ENCODE assay signal across 18 cellular contexts in the genomic region with DNA sequence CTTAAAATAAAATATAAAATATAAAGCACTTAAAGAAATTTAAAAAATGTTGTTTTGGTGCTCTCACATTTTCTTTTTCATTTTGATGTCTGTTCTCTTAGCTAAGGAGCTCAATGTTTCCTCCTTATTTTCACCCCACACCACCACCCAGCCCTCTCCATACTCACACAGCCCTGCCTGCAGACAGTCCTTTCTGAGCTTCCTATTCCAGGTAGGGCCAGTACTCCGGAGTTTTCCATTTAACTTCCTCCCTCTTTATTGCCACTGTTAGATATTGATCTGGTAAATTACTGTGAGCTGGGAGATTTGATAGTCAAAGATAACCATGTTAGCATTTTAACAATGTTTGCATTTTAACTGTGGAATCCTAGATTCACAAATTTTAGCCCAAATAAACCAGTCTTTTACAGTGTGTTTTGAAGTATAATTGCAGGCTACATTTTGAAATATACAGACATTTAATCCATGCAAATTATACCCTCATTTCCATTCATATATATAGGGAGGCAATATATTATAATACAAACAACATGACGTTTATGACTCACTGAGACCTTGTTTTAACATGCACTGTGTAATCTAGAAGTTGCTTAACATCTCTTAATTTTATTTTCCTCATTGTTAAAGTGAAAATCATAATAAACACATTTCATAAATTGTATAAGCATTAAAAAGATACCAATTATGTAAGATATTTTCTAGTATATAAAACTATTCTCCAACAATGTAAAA.
A peak's percentile ranks its signal among the peaks of the same experiment; 100 is the strongest.
DNase-seq lines count a peak whose midpoint lies in the region; ATAC-seq, FAIRE-seq and TF ChIP-seq lines count a peak whose summit lies in the region.
"Had no signal": no experiment of that assay in that cellular context is flagged by ENCODE, and none has a peak within 500 bp of the region (broad histone marks: within the 10 kb centered on the region; RNA-seq: fewer than 3 reads in every experiment).

No MANE protein-coding gene starts in this region.

- no peak overlapping the region for H3K4ac ChIP-seq in mesenchymal stem cell (ENCODE audit: low read depth in 1 of 2, low read length in 2 of 2)

- H3K27ac ChIP-seq in Panc1 (ENCODE audit: low read length) (peak overlapping the region; percentile 3; the same call in 1 of the 2 replicates), esophagus muscularis mucosa (replicated peaks in 1 of 4) (no peak overlapping the region), mesenchymal stem cell (ENCODE audit: low read length, poor library complexity, severe bottlenecking) (no peak overlapping the region)

- no peak overlapping the region for H3K4me2 ChIP-seq in mesenchymal stem cell (ENCODE audit: low read length, poor library complexity, severe bottlenecking)
- H3K4me2 ChIP-seq: SK-N-SH had no signal

- H3K18ac ChIP-seq in mesenchymal stem cell (ENCODE audit: low read depth in 1 of 2, low read length in 2 of 2): no peak overlapping the region

- DNase-seq in HT-29 (ENCODE audit: low spot score) (peak; percentile 3), Panc1 (ENCODE audit: low read depth, low spot score) (no peak), mucosa of descending colon (no peak), T-helper 1 cell (no peak), DMS 273 treated with DMSO at 0.1 percent for 48 hours (lab: John Stamatoyannopoulos, UW) (no peak), esophagus muscularis mucosa (ENCODE audit: extremely low spot score) (no peak), mesenchymal stem cell (no peak)
- DNase-seq: BE2C; Calu3; CD4-positive, alpha-beta memory T cell; NCI-H1436; NCI-H2081; NCI-H510A; Right ventricle myocardium superior; SK-N-SH; T-cell had no signal

- BruUV-seq in Panc1 (replicated peaks; lab: Mats Ljungman, UMichigan): no TSS peak

- no peak overlapping the region for H3K9ac ChIP-seq in mesenchymal stem cell (ENCODE audit: low read length)
- H3K9ac ChIP-seq: SK-N-SH had no signal

- intact Hi-C loops in Panc1 (cut with micrococcal nuclease; ENCODE audit: unreplicated experiment) (no loop called here), mucosa of descending colon (cut with DNase I, micrococcal nuclease) (no loop called here), esophagus muscularis mucosa (cut with DNase I) (no loop called here)

- WGBS in esophagus muscularis mucosa: 76% methylated on average over 2 of the region's 2 CpGs
- WGBS in mesenchymal stem cell: no CpG with 5 or more reads among the region's 2 CpGs

- H3K36me3 ChIP-seq in Panc1 (ENCODE audit: control insufficient read depth, insufficient read depth, low read length) (no peaks in the 10 kb centered on the region; the same call in 1 of the 2 replicates), mucosa of descending colon (ENCODE audit: low read depth) (no peaks in the 10 kb centered on the region), esophagus muscularis mucosa (no peaks in the 10 kb centered on the region), mesenchymal stem cell (ENCODE audit: control insufficient read depth in 1 of 2, insufficient read depth in 2 of 2, low read depth in 1 of 2, low read length in 2 of 2) (no peaks in the 10 kb centered on the region)
- H3K36me3 ChIP-seq: BE2C had no signal

- no peak overlapping the region for H2AK5ac ChIP-seq in mesenchymal stem cell (ENCODE audit: low read length, severe bottlenecking)

- no peak overlapping the region for H4K8ac ChIP-seq in mesenchymal stem cell (ENCODE audit: low read length)

- no peak overlapping the region for H2BK15ac ChIP-seq in mesenchymal stem cell (ENCODE audit: low read depth, poor library complexity, severe bottlenecking)

- ATAC-seq in Panc1 (peak; percentile 58; the same call in 1 of the 2 replicates), mucosa of descending colon (peak; percentile 35)
- ATAC-seq: HCT116, T-cell had no signal

- H3K4me1 ChIP-seq in Panc1 (ENCODE audit: control insufficient read depth, insufficient read depth, low read length): no peaks in the 10 kb centered on the region
- H3K4me1 ChIP-seq in mucosa of descending colon (ENCODE audit: low read depth): no peaks in the 10 kb centered on the region
- no peaks in the 10 kb centered on the region for H3K4me1 ChIP-seq in esophagus muscularis mucosa
- H3K4me1 ChIP-seq in mesenchymal stem cell (ENCODE audit: control insufficient read depth, insufficient read depth, low read depth, low read length): no peaks in the 10 kb centered on the region
- H3K4me1 ChIP-seq: BE2C had no signal

- FAIRE-seq in colon (lab: Jason Lieb, UNC): peak; percentile 31

- no peak overlapping the region for H2BK12ac ChIP-seq in mesenchymal stem cell (ENCODE audit: low read length in 2 of 2)

- H3K4me3 ChIP-seq in Panc1 (ENCODE audit: low read depth in 2 of 2, low read length in 2 of 2) (no peak overlapping the region), mucosa of descending colon (no peak overlapping the region), esophagus muscularis mucosa (no peak overlapping the region), mesenchymal stem cell (ENCODE audit: insufficient read depth in 1 of 2, low read depth in 1 of 2, low read length in 2 of 2) (no peak overlapping the region)

- no peak overlapping the region for H3K23ac ChIP-seq in mesenchymal stem cell (ENCODE audit: low read length in 2 of 2)

- POLR2A ChIA-PET in Panc1 (lab: Charles Lee): no interaction called here

- in situ Hi-C loops in Panc1 (cut with HindIII; ENCODE audit: low pct_unique_long_range_greater_than_20kb, low sequenced_read_pairs): no loop called here

- H3K27me3 ChIP-seq in Panc1 (ENCODE audit: control insufficient read depth, insufficient read depth, low read length) (no peaks in the 10 kb centered on the region), esophagus muscularis mucosa (no peaks in the 10 kb centered on the region), mesenchymal stem cell (ENCODE audit: control insufficient read depth in 1 of 2, insufficient read depth in 1 of 2, low read length in 2 of 2) (no peaks in the 10 kb centered on the region)
- H3K27me3 ChIP-seq: BE2C had no signal

- TF ChIP-seq POLR2A in esophagus muscularis mucosa (IDR thresholded peaks at IDR 0.05; ENCODE audit: low read depth): no peak

- H2BK5ac ChIP-seq in mesenchymal stem cell (ENCODE audit: low read depth, low read length, poor library complexity, severe bottlenecking): no peak overlapping the region

- TF ChIP-seq CTCF in Panc1 (IDR thresholded peaks at IDR 0.05) (no peak), mucosa of descending colon (IDR thresholded peaks at IDR 0.05) (no peak), esophagus muscularis mucosa (IDR thresholded peaks at IDR 0.05) (no peak)

- no peak overlapping the region for H3K14ac ChIP-seq in mesenchymal stem cell (ENCODE audit: low read length in 2 of 2)

- peaks cover 15% of the 10 kb centered on the region; the same call in 1 of the 2 replicates for H3K9me3 ChIP-seq in Panc1 (ENCODE audit: control insufficient read depth, insufficient read depth, low read depth, low read length)
- no peaks in the 10 kb centered on the region for H3K9me3 ChIP-seq in mucosa of descending colon
- no peaks in the 10 kb centered on the region for H3K9me3 ChIP-seq in esophagus muscularis mucosa
- H3K9me3 ChIP-seq in mesenchymal stem cell (ENCODE audit: control insufficient read depth, low read length): no peaks in the 10 kb centered on the region
- H3K9me3 ChIP-seq: BE2C, SK-N-SH had no signal

- CTCF ChIA-PET in Panc1 (lab: Charles Lee): no interaction called here

- TF ChIP-seq EP300 in esophagus muscularis mucosa (IDR thresholded peaks at IDR 0.05): no peak

- H4K91ac ChIP-seq in mesenchymal stem cell (ENCODE audit: low read length): no peak overlapping the region

- no peaks in the 10 kb centered on the region for H3K79me1 ChIP-seq in mesenchymal stem cell (replicated peaks; ENCODE audit: low read length, poor library complexity, severe bottlenecking)

- H2BK120ac ChIP-seq in mesenchymal stem cell (ENCODE audit: low read depth, low read length): no peak overlapping the region

- no peak overlapping the region for H2AFZ ChIP-seq in mesenchymal stem cell (ENCODE audit: low read depth, low read length)
